8 cellular contexts compared by ENCODE assay signal in genomic region chr11:102268083-102268984, GRCh38. TPM values are rescaled to one million over a fixed set of nuclear protein-coding genes. Genes with fewer than 3 reads are reported as not detected.
DNase-seq lines count a peak whose midpoint lies in the region; ATAC-seq, FAIRE-seq and TF ChIP-seq lines count a peak whose summit lies in the region.

No MANE protein-coding gene starts in this region.

- TSS peak; percentile 51 for BruUV-seq in HepG2 (replicated peaks; lab: Mats Ljungman, UMichigan)

- TF ChIP-seq CTCF in chondrocyte (IDR thresholded peaks at IDR 0.05) = peak; percentile 69
- TF ChIP-seq CTCF in HepG2 (CRISPR knock-in tag; IDR thresholded peaks at IDR 0.05) = peak; percentile 69

- no peaks in the 10 kb centered on the region for H3K27me3 ChIP-seq in HepG2 (ENCODE audit: control insufficient read depth in 1 of 2, insufficient read depth in 2 of 2, low read length in 2 of 2)

- TF ChIP-seq POLR2A in HepG2 (IDR thresholded peaks at IDR 0.05; ENCODE audit: insufficient read depth in 1 of 2, low read depth in 2 of 2, low read length in 2 of 2) = peak in 1 of 2 experiments; percentile 49; a peak in 2 of 4 replicates

- TF ChIP-seq RAD21 in HepG2 (CRISPR knock-in tag; IDR thresholded peaks at IDR 0.05) = peak; percentile 43; the same call in 1 of the 2 replicates

- peaks cover 28% of the 10 kb centered on the region for H3K4me1 Mint-ChIP-seq in chondrocyte (ENCODE audit: low read depth)

- H4K20me1 ChIP-seq in HepG2 (ENCODE audit: insufficient read depth, low read length) = no peaks in the 10 kb centered on the region

- DNase-seq in NCI-H187 treated with DMSO at 0.1 percent for 48 hours (lab: John Stamatoyannopoulos, UW) (peak; percentile 68), chondrocyte (ENCODE audit: low spot score) (no peak), HepG2 (ENCODE audit: low spot score) (peak; percentile 79), KG1 (lab: John Stamatoyannopoulos, UW) (no peak)
- DNase-seq in stimulated activated CD4-positive, alpha-beta T cell treated with anti-CD3 and anti-CD28 coated beads, TNF-alpha, amount 100 ng/mL, for 4 hours (ENCODE audit: low read depth in 3 of 3) = peak; percentile 47 to 64 (median 61)

- H2AFZ ChIP-seq in HepG2 (ENCODE audit: low read length) = peak overlapping the region; percentile 39

- H3K4me3 ChIP-seq in HepG2 (replicated peaks in 1 of 3; ENCODE audit: insufficient read depth in 1 of 3, low read depth in 2 of 3, low read length in 3 of 3) = peak overlapping the region; percentile 51 to 67 (median 56)

- in situ Hi-C loops in HepG2 (cut with HindIII; ENCODE audit: extremely low pct_ligation_motif_present, low pct_unique_long_range_greater_than_20kb) = no loop called here

- H3K27ac Mint-ChIP-seq in chondrocyte (ENCODE audit: unreplicated experiment) = peak overlapping the region; percentile 23

- peak overlapping the region; percentile 59 for H3K27ac ChIP-seq in HepG2 (ENCODE audit: extremely low read length, insufficient read depth, low read length)

- H3K4me1 ChIP-seq in HepG2 (ENCODE audit: insufficient read depth, low read length) = peaks cover 71% of the 10 kb centered on the region

- ATAC-seq in GM18498 (IDR thresholded peaks at IDR 0.05; ENCODE audit: unreplicated experiment) (peak; percentile 95), HG02885 (IDR thresholded peaks at IDR 0.05; ENCODE audit: poor library complexity, unreplicated experiment) (peak; percentile 97), HepG2 (peak; percentile 90)
- peak; percentile 93 to 95 for ATAC-seq in activated CD4-positive, CD25-positive, alpha-beta regulatory T cell treated with anti-CD3 and anti-CD28 coated beads, Interleukin-2, amount 50 U/mL, for 24 hours

- WGBS in HepG2 (ENCODE audit: low lambda C conversion rate) = 49% methylated on average over 30 of the region's 39 CpGs

- FAIRE-seq in HepG2 (lab: Jason Lieb, UNC) = no peak

- H3K36me3 Mint-ChIP-seq in chondrocyte (ENCODE audit: low read depth) = no peaks in the 10 kb centered on the region

- H3K9ac ChIP-seq in HepG2 (ENCODE audit: insufficient read depth, low read depth, low read length) = peak overlapping the region; percentile 56

- no peaks in the 10 kb centered on the region for H3K79me2 ChIP-seq in HepG2 (ENCODE audit: insufficient read depth, low read length)

- CTCF ChIA-PET in HepG2 (lab: Yijun Ruan, JAX; ENCODE audit: low intra/inter-chr PET ratio, low total read pairs) = no interaction called here

- no peaks in the 10 kb centered on the region for H3K9me3 ChIP-seq in HepG2 (ENCODE audit: low read length)

- POLR2A ChIA-PET in HepG2 (lab: Yijun Ruan, JAX) = interaction anchor here (0.7 to 2.8 kb wide), 5 partner anchors 11 to 76 kb away, joined by 3 to 26 read pairs (median 5); no protein-coding TSS in a partner anchor

- H3K4me3 Mint-ChIP-seq in chondrocyte (ENCODE audit: unreplicated experiment) = peak overlapping the region; percentile 58

- H3K9me3 Mint-ChIP-seq in chondrocyte (ENCODE audit: low read depth) = no peaks in the 10 kb centered on the region

- TF ChIP-seq EP300 in HepG2 (IDR thresholded peaks at IDR 0.05; ENCODE audit: low read depth in 2 of 2, low read length in 2 of 2) (no peak), HepG2 (CRISPR knock-in tag; IDR thresholded peaks at IDR 0.05; ENCODE audit: borderline replicate concordance) (no peak)

- H3K4me2 ChIP-seq in HepG2 (ENCODE audit: low read depth, low read length) = peak overlapping the region; percentile 77

- no peaks in the 10 kb centered on the region for H3K27me3 Mint-ChIP-seq in chondrocyte (ENCODE audit: low read depth)

- no peaks in the 10 kb centered on the region for H3K36me3 ChIP-seq in HepG2 (replicated peaks in 1 of 2; ENCODE audit: control insufficient read depth in 1 of 2, insufficient read depth in 2 of 2, low read length in 2 of 2)

- intact Hi-C loops in HepG2 (cut with micrococcal nuclease; ENCODE audit: unreplicated experiment) = loop anchor here (1.0 kb wide), 2 partner anchors 11 to 157 kb away; no protein-coding TSS in a partner anchor

TF ChIP-seq in HepG2, 621 proteins besides CTCF, POLR2A, EP300 and RAD21 (continues in another document):
- TF ChIP-seq ZMYM4 (CRISPR knock-in tag; IDR thresholded peaks at IDR 0.05) = peak; percentile 31; the same call in 1 of the 2 replicates
- no peak for TF ChIP-seq ELF4 (CRISPR knock-in tag; IDR thresholded peaks at IDR 0.05; ENCODE audit: borderline replicate concordance)
- TF ChIP-seq TEAD2 (CRISPR knock-in tag; IDR thresholded peaks at IDR 0.05) = no peak
- TF ChIP-seq MLX (CRISPR knock-in tag; IDR thresholded peaks at IDR 0.05) = no peak
- no peak for TF ChIP-seq NFYB (CRISPR knock-in tag; IDR thresholded peaks at IDR 0.05)
- 0 out of 2 replicates have a peak, but pooled peaks have one; percentile 14 for TF ChIP-seq ZNF543 (CRISPR knock-in tag; IDR thresholded peaks at IDR 0.05)
- no peak for TF ChIP-seq ATF3 (CRISPR knock-in tag; IDR thresholded peaks at IDR 0.05)
- peak; percentile 31; the same call in 1 of the 2 replicates for TF ChIP-seq THAP11 (CRISPR knock-in tag; IDR thresholded peaks at IDR 0.05)
- no peak for TF ChIP-seq HOXA5 (CRISPR knock-in tag; IDR thresholded peaks at IDR 0.05)
- TF ChIP-seq BRD4 (CRISPR knock-in tag; IDR thresholded peaks at IDR 0.05) = peak; percentile 20; the same call in 1 of the 2 replicates
- peak; percentile 65 for TF ChIP-seq HDAC1 (CRISPR knock-in tag; IDR thresholded peaks at IDR 0.05)
- peak; percentile 20; the same call in 1 of the 2 replicates for TF ChIP-seq MTA1 (CRISPR knock-in tag; IDR thresholded peaks at IDR 0.05; ENCODE audit: borderline replicate concordance)
- TF ChIP-seq, protein P1, sequence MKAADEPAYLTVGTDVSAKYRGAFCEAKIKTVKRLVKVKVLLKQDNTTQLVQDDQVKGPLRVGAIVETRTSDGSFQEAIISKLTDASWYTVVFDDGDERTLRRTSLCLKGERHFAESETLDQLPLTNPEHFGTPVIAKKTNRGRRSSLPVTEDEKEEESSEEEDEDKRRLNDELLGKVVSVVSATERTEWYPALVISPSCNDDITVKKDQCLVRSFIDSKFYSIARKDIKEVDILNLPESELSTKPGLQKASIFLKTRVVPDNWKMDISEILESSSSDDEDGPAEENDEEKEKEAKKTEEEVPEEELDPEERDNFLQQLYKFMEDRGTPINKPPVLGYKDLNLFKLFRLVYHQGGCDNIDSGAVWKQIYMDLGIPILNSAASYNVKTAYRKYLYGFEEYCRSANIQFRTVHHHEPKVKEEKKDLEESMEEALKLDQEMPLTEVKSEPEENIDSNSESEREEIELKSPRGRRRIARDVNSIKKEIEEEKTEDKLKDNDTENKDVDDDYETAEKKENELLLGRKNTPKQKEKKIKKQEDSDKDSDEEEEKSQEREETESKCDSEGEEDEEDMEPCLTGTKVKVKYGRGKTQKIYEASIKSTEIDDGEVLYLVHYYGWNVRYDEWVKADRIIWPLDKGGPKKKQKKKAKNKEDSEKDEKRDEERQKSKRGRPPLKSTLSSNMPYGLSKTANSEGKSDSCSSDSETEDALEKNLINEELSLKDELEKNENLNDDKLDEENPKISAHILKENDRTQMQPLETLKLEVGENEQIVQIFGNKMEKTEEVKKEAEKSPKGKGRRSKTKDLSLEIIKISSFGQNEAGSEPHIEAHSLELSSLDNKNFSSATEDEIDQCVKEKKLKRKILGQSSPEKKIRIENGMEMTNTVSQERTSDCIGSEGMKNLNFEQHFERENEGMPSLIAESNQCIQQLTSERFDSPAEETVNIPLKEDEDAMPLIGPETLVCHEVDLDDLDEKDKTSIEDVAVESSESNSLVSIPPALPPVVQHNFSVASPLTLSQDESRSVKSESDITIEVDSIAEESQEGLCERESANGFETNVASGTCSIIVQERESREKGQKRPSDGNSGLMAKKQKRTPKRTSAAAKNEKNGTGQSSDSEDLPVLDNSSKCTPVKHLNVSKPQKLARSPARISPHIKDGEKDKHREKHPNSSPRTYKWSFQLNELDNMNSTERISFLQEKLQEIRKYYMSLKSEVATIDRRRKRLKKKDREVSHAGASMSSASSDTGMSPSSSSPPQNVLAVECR (CRISPR knock-in tag; IDR thresholded peaks at IDR 0.05; ENCODE audit: borderline replicate concordance) = peak; percentile 49; the same call in 1 of the 2 replicates

RNA-seq across cellular contexts. Expression of gene BIRC3, which starts 49.0 kb away (rescaled TPM):
- total RNA-seq in chondrocyte = 0.27 to 0.72 TPM (median 0.40 TPM) in 3 replicates
- total RNA-seq in HepG2 (2016; rRNA removed; fragmentation: Illumina TruSeq; extraction: Trizol) = 4.2 and 7.5 TPM in 2 replicates
- total RNA-seq in HepG2 (2016; cell fraction: cytosol; rRNA removed; fragmentation: Illumina TruSeq; extraction: Trizol; ENCODE audit: low read depth) = 0.40 and 0.71 TPM in 2 replicates
- 4.6 and 6.5 TPM in 2 replicates for total RNA-seq in HepG2 (2016; cell fraction: insoluble cytoplasmic fraction; rRNA removed; fragmentation: Illumina TruSeq; extraction: Trizol)
- total RNA-seq in HepG2 (2016; cell fraction: membrane; rRNA removed; fragmentation: Illumina TruSeq; extraction: Trizol) = 2.8 and 3.6 TPM in 2 replicates
- 2.7 and 2.9 TPM in 2 replicates for total RNA-seq in HepG2 (2016; cell fraction: nucleus; rRNA removed; fragmentation: Illumina TruSeq; extraction: Trizol)
- 0.41 and 0.50 TPM in 2 replicates for polyA plus RNA-seq in HepG2 (2011; rRNA removed)
- 0.21 and 0.51 TPM in 2 replicates for polyA plus RNA-seq in HepG2 (2011; cell fraction: cytosol; rRNA removed)
- polyA plus RNA-seq in HepG2 (2011; cell fraction: nucleus; rRNA removed) = 0.18 and 0.52 TPM in 2 replicates
- 0.56 and 1.1 TPM in 2 replicates for polyA plus RNA-seq in HepG2 (2012)
- polyA plus RNA-seq in HepG2 (2016; cell fraction: cytosol; fragmentation: Illumina TruSeq; extraction: Trizol; ENCODE audit: low read depth) = 0.20 TPM in 2 replicates
- 4.2 and 5.5 TPM in 2 replicates for polyA plus RNA-seq in HepG2 (2016; cell fraction: insoluble cytoplasmic fraction; fragmentation: Illumina TruSeq; extraction: Trizol; ENCODE audit: low read depth)
- 1.1 and 1.2 TPM in 2 replicates for polyA plus RNA-seq in HepG2 (2016; cell fraction: membrane; fragmentation: Illumina TruSeq; extraction: Trizol; ENCODE audit: low read depth)
- 2.7 and 3.7 TPM in 2 replicates for polyA plus RNA-seq in HepG2 (2016; cell fraction: nucleus; fragmentation: Illumina TruSeq; extraction: Trizol; ENCODE audit: insufficient read depth, low read depth)
- polyA minus RNA-seq in HepG2 (2011; rRNA and poly(A)+ RNA removed; ENCODE audit: low replicate concordance) = 0.10 and 3.6 TPM in 2 replicates
- 0.99 and 1.6 TPM in 2 replicates for polyA minus RNA-seq in HepG2 (2011; cell fraction: cytosol; rRNA and poly(A)+ RNA removed)
- 0.52 and 1.2 TPM in 2 replicates for polyA minus RNA-seq in HepG2 (2011; cell fraction: nucleus; rRNA and poly(A)+ RNA removed)

Comparison
In these comparisons a context has a peak if more than half of its experiments do, and no peak if none do; other contexts are left out.
1. DNase-seq: peak in NCI-H187 treated with DMSO at 0.1 percent for 48 hours (single experiment), HepG2 (single experiment) and stimulated activated CD4-positive, alpha-beta T cell treated with anti-CD3 and anti-CD28 coated beads, TNF-alpha, amount 100 ng/mL, for 4 hours (3 of 3); none in chondrocyte (single experiment) and KG1 (single experiment).
2. Peak in every context shown above with its lines, with median percentiles within 50 percentile points of each other: ATAC-seq.